15 cellular contexts compared by ENCODE assay signal in genomic region chr4:75845992-75846391, GRCh38. TPM values are rescaled to one million over a fixed set of nuclear protein-coding genes. Genes with fewer than 3 reads are reported as not detected.
"Had no signal": no experiment of that assay in that cellular context is flagged by ENCODE, and none has a peak within 500 bp of the region (broad histone marks: within the 10 kb centered on the region; RNA-seq: fewer than 3 reads in every experiment).

No MANE protein-coding gene starts in this region.

- H3K27ac ChIP-seq: heart right ventricle, tibial artery, uterus, WERI-Rb-1 had no signal

- H3K9me3 ChIP-seq: heart right ventricle, tibial artery, uterus had no signal

- H3K4me1 ChIP-seq: uterus had no signal

- H3K4me3 ChIP-seq: heart right ventricle, tibial artery, uterus had no signal

- ATAC-seq: activated T-cell treated with anti-CD3 and anti-CD28 coated beads, Interleukin-2, amount 50 U/mL, for 4 hours; heart right ventricle; left lobe of liver; naive thymus-derived CD4-positive, alpha-beta T cell; stimulated activated memory B cell treated with anti-CD40 and anti-IgM and Interleukin-4, amounts not matched to agents 10 μg/mL and 1 μg/mL and 100 μg/mL, for 72 hours had no signal

- DNase-seq: activated CD4-positive, alpha-beta T cell treated with anti-CD3 and anti-CD28 coated beads, Interleukin-2, amount 50 U/mL, for 48 hours; activated gamma-delta T cell treated with Interleukin-2 at 50 U/mL for 16 hours; activated T-cell treated with anti-CD3 and anti-CD28 coated beads, Interleukin-2, amount 50 U/mL, for 4 hours; amygdala; cortex of kidney; effector CD8-positive, alpha-beta T cell; heart right ventricle; naive thymus-derived CD4-positive, alpha-beta T cell; tibial artery; uterus; WERI-Rb-1 had no signal

- FAIRE-seq: endothelial cell of umbilical vein, frontal cortex had no signal

RNA-seq across cellular contexts. Expression of gene PPEF2, which starts 56.3 kb away (rescaled TPM):
- total RNA-seq: activated T-cell treated with anti-CD3 and anti-CD28 coated beads, Interleukin-2, amount 50 U/mL, for 4 hours; endothelial cell of umbilical vein; heart right ventricle had no signal
- polyA plus RNA-seq: heart right ventricle; naive thymus-derived CD4-positive, alpha-beta T cell had no signal
